Comparison of ENCODE assay signal across 12 cellular contexts in the genomic region with DNA sequence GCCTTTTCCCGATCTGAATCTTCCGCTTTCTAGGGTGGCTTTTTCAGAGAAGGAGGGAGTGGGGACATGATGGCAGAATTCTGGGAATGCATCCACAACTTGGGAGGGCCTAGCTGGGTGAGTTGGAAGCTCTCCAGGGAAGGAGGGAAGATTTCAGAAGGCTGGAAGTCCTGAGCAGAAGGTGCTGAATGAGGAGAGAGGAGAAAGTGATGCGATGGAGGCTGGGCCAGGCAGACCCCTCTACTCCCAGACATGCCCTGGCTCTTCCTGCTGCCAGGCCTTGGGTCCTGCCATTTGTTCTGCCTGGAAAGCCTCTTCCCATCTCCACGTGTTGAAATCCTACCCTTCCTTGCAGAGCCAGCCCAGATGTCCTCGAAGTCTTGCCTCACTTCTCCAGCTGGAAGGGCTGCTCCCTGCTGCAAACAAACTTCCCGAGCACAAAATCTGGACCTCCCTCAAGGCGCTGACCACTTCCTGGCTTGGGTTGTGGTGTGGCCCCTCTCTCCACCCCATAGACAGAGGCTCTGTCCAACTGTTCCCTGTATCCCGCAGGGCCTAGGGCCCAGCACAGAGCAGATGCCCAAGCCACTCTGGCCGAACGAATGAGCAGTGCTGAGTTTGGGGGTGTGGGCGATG. TPM values are rescaled to one million over a fixed set of nuclear protein-coding genes. Genes with fewer than 3 reads are reported as not detected.
DNase-seq lines count a peak whose midpoint lies in the region; ATAC-seq and TF ChIP-seq lines count a peak whose summit lies in the region.
"Had no signal": no experiment of that assay in that cellular context is flagged by ENCODE, and none has a peak within 500 bp of the region (broad histone marks: within the 10 kb centered on the region; RNA-seq: fewer than 3 reads in every experiment).

No MANE protein-coding gene starts in this region.

- no peaks in the 10 kb centered on the region for H3K4me1 ChIP-seq in colonic mucosa
- peaks cover 0 to 20% of the 10 kb centered on the region in 2 donors for H3K4me1 ChIP-seq in lung (ENCODE audit: control insufficient read depth in 2 of 2, insufficient read depth in 2 of 2, low read length in 2 of 2)
- peaks cover 42% of the 10 kb centered on the region for H3K4me1 ChIP-seq in stomach smooth muscle (ENCODE audit: control insufficient read depth, insufficient read depth, low read length)

- H3K9me3 ChIP-seq in colonic mucosa = no peaks in the 10 kb centered on the region
- H3K9me3 ChIP-seq in lung (ENCODE audit: control insufficient read depth in 2 of 2, insufficient read depth in 1 of 2, low read length in 1 of 2) = no peaks in the 10 kb centered on the region
- no peaks in the 10 kb centered on the region for H3K9me3 ChIP-seq in stomach smooth muscle (ENCODE audit: control insufficient read depth in 2 of 2, low read length in 2 of 2)

- H3K27ac ChIP-seq in colonic mucosa = peak overlapping the region; percentile 37
- peak overlapping the region; percentile 50 to 52 for H3K27ac ChIP-seq in lung (ENCODE audit: low read depth in 1 of 2, low read length in 1 of 2)
- H3K27ac ChIP-seq in stomach smooth muscle (ENCODE audit: low read length) = peak overlapping the region; percentile 67
- H3K27ac ChIP-seq: PC-9 had no signal

- H3K36me3 ChIP-seq in colonic mucosa (no peaks in the 10 kb centered on the region), lung (ENCODE audit: control insufficient read depth in 2 of 2, insufficient read depth in 2 of 2, low read length in 2 of 2) (peaks cover 0 to 9% of the 10 kb centered on the region in 2 donors), stomach smooth muscle (ENCODE audit: control insufficient read depth in 2 of 2, insufficient read depth in 2 of 2, low read length in 2 of 2) (no peaks in the 10 kb centered on the region)

- H3K9ac ChIP-seq in colonic mucosa (ENCODE audit: low read depth in 2 of 2, low read length in 2 of 2) (peak overlapping the region in 1 of 2 donors; percentile 16), stomach smooth muscle (ENCODE audit: low read length in 2 of 2) (no peak overlapping the region)

- no peak for TF ChIP-seq CTCF in HFF-Myc (IDR thresholded peaks at IDR 0.05; ENCODE audit: low read depth, low read length, missing control alignments)
- no peak for TF ChIP-seq CTCF in colonic mucosa (IDR thresholded peaks at IDR 0.05)
- TF ChIP-seq CTCF in lung (IDR thresholded peaks at IDR 0.05; ENCODE audit: control extremely low read depth, extremely low read depth) = no peak

- 68 to 75% methylated on average over 11 of the region's 11 CpGs for WGBS in lung, 2 donors

- H3K27me3 ChIP-seq in colonic mucosa (no peaks in the 10 kb centered on the region), lung (ENCODE audit: control insufficient read depth, insufficient read depth) (no peaks in the 10 kb centered on the region), stomach smooth muscle (ENCODE audit: control insufficient read depth in 1 of 2, insufficient read depth in 2 of 2, low read length in 2 of 2) (peaks cover 0 to 3% of the 10 kb centered on the region in 2 donors)

- H3K4me3 ChIP-seq in HFF-Myc (replicated peaks; ENCODE audit: low read depth, low read length) = no peak overlapping the region
- no peak overlapping the region for H3K4me3 ChIP-seq in colonic mucosa
- no peak overlapping the region for H3K4me3 ChIP-seq in lung
- peak overlapping the region; percentile 29 to 46 for H3K4me3 ChIP-seq in stomach smooth muscle (ENCODE audit: low read length in 2 of 2)
- H3K4me3 ChIP-seq: PC-9 had no signal

- intact Hi-C loops in colonic mucosa (cut with DNase I) = no loop called here

- DNase-seq in HFF-Myc (ENCODE audit: extremely low read depth, low read depth) (peak; percentile 56), colonic mucosa (peak; percentile 38), lung (ENCODE audit: low spot score) (no peak), A172 (ENCODE audit: low spot score) (no peak), SHP77 (lab: John Stamatoyannopoulos, UW) (no peak)
- DNase-seq in stimulated activated naive CD4-positive, alpha-beta T cell treated with Interleukin-2 at 50 U/mL for 16 hours (lab: John Stamatoyannopoulos, UW) = no peak
- DNase-seq: activated CD4-positive, alpha-beta T cell treated with anti-CD3 and anti-CD28 coated beads for 4 hours; GF-D8; NCI-H1092; PC-9 had no signal

- ATAC-seq in lung (ENCODE audit: insufficient read depth, low FRiP score) (peak; percentile 35), GM21367 (IDR thresholded peaks at IDR 0.05; ENCODE audit: unreplicated experiment) (no peak)

RNA-seq across cellular contexts. Expression of gene LRRC32, which starts 16.8 kb away (rescaled TPM):
- 10 to 100 TPM in 1 of 2 donors, 1 to 10 TPM in 1; 5.9 to 26.8 TPM for total RNA-seq in colonic mucosa
- total RNA-seq in lung = 10 to 100 TPM; 38.3 to 69.9 TPM
- 100 to 1,000 TPM; 100 to 159 TPM for polyA plus RNA-seq in lung
- total RNA-seq in A172 (2014; rRNA removed; shearing (Covaris generic)) = not detected in 2 replicates
- total RNA-seq: PC-9 had no signal

Comparison
In these comparisons a context has a peak if more than half of its experiments do, and no peak if none do; other contexts are left out.
1. DNase-seq: peak in HFF-Myc (single experiment) and colonic mucosa (single experiment); none in lung (single experiment), A172 (single experiment), SHP77 (0 of 2) and stimulated activated naive CD4-positive, alpha-beta T cell treated with Interleukin-2 at 50 U/mL for 16 hours (single experiment).
2. H3K4me3 ChIP-seq: peak in stomach smooth muscle (2 of 2); none in HFF-Myc (single experiment), colonic mucosa (single experiment) and lung (single experiment).
3. Peak in every context shown above with its lines, with median percentiles within 50 percentile points of each other: H3K27ac ChIP-seq.